6 cellular contexts compared by ENCODE assay signal in genomic region chr12:133255833-133256232, GRCh38. TPM values are rescaled to one million over a fixed set of nuclear protein-coding genes. Genes with fewer than 3 reads are reported as not detected.
"Had no signal": no experiment of that assay in that cellular context is flagged by ENCODE, and none has a peak within 500 bp of the region (broad histone marks: within the 10 kb centered on the region; RNA-seq: fewer than 3 reads in every experiment).

No MANE protein-coding gene starts in this region.

RNA-seq across cellular contexts. Expression of gene ANHX, which starts 20.2 kb away (rescaled TPM):
- total RNA-seq: HepG2, HT-29, HT1080, IMR-90, K562 had no signal
- polyA plus RNA-seq: HepG2, IgD-negative memory B cell, IMR-90, K562 had no signal
